ENCODE assay signal across 21 cellular contexts in genomic region chr3:179806177-179806576, GRCh38.
DNase-seq lines count a peak whose midpoint lies in the region; ATAC-seq, FAIRE-seq and TF ChIP-seq lines count a peak whose summit lies in the region.
"Had no signal": no experiment of that assay in that cellular context is flagged by ENCODE, and none has a peak within 500 bp of the region (broad histone marks: within the 10 kb centered on the region; RNA-seq: fewer than 3 reads in every experiment).

No MANE protein-coding gene starts in this region.

- H3K4me3 ChIP-seq in BJ (ENCODE audit: low read depth, low read length), result no peak overlapping the region

- FAIRE-seq in frontal cortex (lab: Jason Lieb, UNC), result no peak
- FAIRE-seq: keratinocyte had no signal

- TF ChIP-seq CTCF in BJ (IDR thresholded peaks at IDR 0.05; ENCODE audit: insufficient read depth, low read depth, low read length), result no peak
- TF ChIP-seq CTCF in osteocyte (IDR thresholded peaks at IDR 0.05), result no peak

- ATAC-seq in esophagus mucosa (peak; percentile 56), GM21723 (IDR thresholded peaks at IDR 0.05; ENCODE audit: unreplicated experiment) (no peak)

- H3K27ac Mint-ChIP-seq in osteocyte (ENCODE audit: unreplicated experiment), result peak overlapping the region; percentile 27
- H3K27ac Mint-ChIP-seq: naive B cell had no signal

- no peak overlapping the region for H3K4me3 Mint-ChIP-seq in osteocyte (ENCODE audit: unreplicated experiment)
- H3K4me3 Mint-ChIP-seq: CD4-positive, alpha-beta memory T cell; central memory CD8-positive, alpha-beta T cell; naive B cell had no signal

- no peaks in the 10 kb centered on the region for H3K27me3 Mint-ChIP-seq in osteocyte (ENCODE audit: unreplicated experiment)

- POLR2A ChIA-PET in BJ (lab: Charles Lee), result no interaction called here

- H3K27me3 ChIP-seq in BJ (ENCODE audit: control insufficient read depth, insufficient read depth, low read length), result no peaks in the 10 kb centered on the region

- no peaks in the 10 kb centered on the region for H3K9me3 Mint-ChIP-seq in osteocyte (ENCODE audit: unreplicated experiment)
- H3K9me3 Mint-ChIP-seq: CD4-positive, alpha-beta memory T cell; central memory CD8-positive, alpha-beta T cell; naive B cell had no signal

- H3K36me3 ChIP-seq in BJ (ENCODE audit: control insufficient read depth, insufficient read depth, low read length), result no peaks in the 10 kb centered on the region

- peaks cover 22% of the 10 kb centered on the region for H3K4me1 Mint-ChIP-seq in osteocyte (ENCODE audit: unreplicated experiment)
- H3K4me1 Mint-ChIP-seq: naive B cell had no signal

- H3K36me3 Mint-ChIP-seq in osteocyte (ENCODE audit: unreplicated experiment), result no peaks in the 10 kb centered on the region
- H3K36me3 Mint-ChIP-seq: CD4-positive, alpha-beta memory T cell; naive B cell had no signal

- DNase-seq in BJ (ENCODE audit: low read depth) (peak; percentile 1), NCI-H2227 treated with DMSO at 0.1 percent for 48 hours (lab: John Stamatoyannopoulos, UW) (peak; percentile 34), osteocyte (ENCODE audit: extremely low spot score, unreplicated experiment) (no peak), Kasumi-1 (lab: John Stamatoyannopoulos, UW) (no peak), HPDE6-E6E7 (ENCODE audit: extremely low spot score) (no peak), frontal cortex (ENCODE audit: low spot score in 2 of 2) (no peak)
- DNase-seq: activated CD4-positive, alpha-beta T cell treated with anti-CD3 and anti-CD28 coated beads, Interleukin-2, amount 50 U/mL, for 1 hour; activated CD8-positive, alpha-beta memory T cell treated with anti-CD3 and anti-CD28 coated beads, Interleukin-2, amount 50 U/mL, for 4 hours; activated effector memory CD4-positive, alpha-beta T cell treated with Interleukin-2 at 50 U/mL for 16 hours; CD4-positive, alpha-beta memory T cell; DMS79; hypothalamus; naive B cell; NCI-H1436; NCI-H2171; SIG-M5; stimulated activated CD4-positive, alpha-beta T cell treated with anti-CD3 and anti-CD28 coated beads, Interleukin-4, amount 100 ng/mL, for 24 hours had no signal

- CTCF ChIA-PET in BJ (lab: Yijun Ruan, JAX), result no interaction called here

Comparison
In these comparisons a context has a peak if more than half of its experiments do, and no peak if none do; other contexts are left out.
1. DNase-seq: peak in BJ (single experiment) and NCI-H2227 treated with DMSO at 0.1 percent for 48 hours (single experiment); none in osteocyte (single experiment), Kasumi-1 (0 of 2), HPDE6-E6E7 (single experiment) and frontal cortex (0 of 2).